Comparison of ENCODE assay signal across 19 cellular contexts in the genomic region with DNA sequence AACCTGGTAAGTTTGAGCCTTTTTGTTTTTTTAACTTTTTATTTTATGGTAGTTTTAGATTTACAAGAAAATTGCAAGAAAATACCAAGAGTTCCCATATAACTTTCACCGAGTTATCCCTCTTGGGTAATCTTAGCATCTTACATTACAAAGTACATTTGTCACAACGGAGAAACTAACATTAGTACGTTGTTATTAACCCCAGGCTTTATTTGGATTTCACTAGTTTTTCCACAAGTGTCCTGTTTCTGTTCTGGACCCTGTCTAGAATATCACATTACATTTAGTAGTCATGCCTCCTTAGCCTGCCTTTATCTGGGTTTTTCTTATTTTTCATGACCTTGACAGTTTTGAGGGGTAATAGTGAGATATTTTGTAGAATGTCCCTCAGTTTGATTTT. TPM values are rescaled to one million over a fixed set of nuclear protein-coding genes. Genes with fewer than 3 reads are reported as not detected.
"Had no signal": no experiment of that assay in that cellular context is flagged by ENCODE, and none has a peak within 500 bp of the region (broad histone marks: within the 10 kb centered on the region; RNA-seq: fewer than 3 reads in every experiment).

No MANE protein-coding gene starts in this region.

- H3K27ac ChIP-seq: brain microvascular endothelial cell, esophagus muscularis mucosa, heart left ventricle had no signal

- H3K4me1 ChIP-seq: transverse colon had no signal

- H3K36me3 ChIP-seq: brain microvascular endothelial cell, esophagus muscularis mucosa, heart left ventricle, transverse colon had no signal

- H3K9me3 ChIP-seq: esophagus muscularis mucosa, heart left ventricle, transverse colon had no signal

- DNase-seq: activated CD4-positive, alpha-beta memory T cell treated with anti-CD3 and anti-CD28 coated beads for 36 hours; activated CD4-positive, alpha-beta T cell treated with anti-CD3 and anti-CD28 coated beads for 1 hour; activated effector memory CD4-positive, alpha-beta T cell treated with anti-CD3 and anti-CD28 coated beads, Interleukin-2, amount 50 U/mL, for 16 hours; activated T-cell treated with anti-CD3 and anti-CD28 coated beads, Interleukin-2, amount 50 U/mL, for 4 hours; amygdala; brain microvascular endothelial cell; cerebellar nuclear complex; heart left ventricle; posterior cingulate gyrus; SW 1271; transverse colon had no signal

- ATAC-seq: activated naive CD4-positive, alpha-beta T cell treated with anti-CD3 and anti-CD28 coated beads, Interleukin-2, amount 50 U/mL, for 72 hours; activated T-cell treated with anti-CD3 and anti-CD28 coated beads, Interleukin-2, amount 50 U/mL, for 4 hours; heart left ventricle; stimulated activated effector memory CD8-positive, alpha-beta T cell treated with anti-CD3 and anti-CD28 coated beads, Interleukin-12 subunit alpha, Interleukin-12 subunit beta, amount 100 ng/mL, for 72 hours had no signal

- H3K4me3 ChIP-seq: esophagus muscularis mucosa, heart left ventricle, smooth muscle cell, transverse colon had no signal

- H3K27me3 ChIP-seq: brain microvascular endothelial cell, esophagus muscularis mucosa, heart left ventricle, transverse colon had no signal

RNA-seq across cellular contexts. Expression of a gene that starts 58.1 kb away (rescaled TPM):
- total RNA-seq: activated CD4-positive, alpha-beta memory T cell treated with anti-CD3 and anti-CD28 coated beads for 36 hours; activated naive CD4-positive, alpha-beta T cell treated with anti-CD3 and anti-CD28 coated beads, Interleukin-2, amount 50 U/mL, for 72 hours; activated T-cell treated with anti-CD3 and anti-CD28 coated beads, Interleukin-2, amount 50 U/mL, for 4 hours; dermis microvascular lymphatic vessel endothelial cell; esophagus muscularis mucosa; frontal cortex; heart left ventricle; mesenteric fat pad; neural crest cell had no signal
